1 cellular context compared by ENCODE assay signal in the genomic region with DNA sequence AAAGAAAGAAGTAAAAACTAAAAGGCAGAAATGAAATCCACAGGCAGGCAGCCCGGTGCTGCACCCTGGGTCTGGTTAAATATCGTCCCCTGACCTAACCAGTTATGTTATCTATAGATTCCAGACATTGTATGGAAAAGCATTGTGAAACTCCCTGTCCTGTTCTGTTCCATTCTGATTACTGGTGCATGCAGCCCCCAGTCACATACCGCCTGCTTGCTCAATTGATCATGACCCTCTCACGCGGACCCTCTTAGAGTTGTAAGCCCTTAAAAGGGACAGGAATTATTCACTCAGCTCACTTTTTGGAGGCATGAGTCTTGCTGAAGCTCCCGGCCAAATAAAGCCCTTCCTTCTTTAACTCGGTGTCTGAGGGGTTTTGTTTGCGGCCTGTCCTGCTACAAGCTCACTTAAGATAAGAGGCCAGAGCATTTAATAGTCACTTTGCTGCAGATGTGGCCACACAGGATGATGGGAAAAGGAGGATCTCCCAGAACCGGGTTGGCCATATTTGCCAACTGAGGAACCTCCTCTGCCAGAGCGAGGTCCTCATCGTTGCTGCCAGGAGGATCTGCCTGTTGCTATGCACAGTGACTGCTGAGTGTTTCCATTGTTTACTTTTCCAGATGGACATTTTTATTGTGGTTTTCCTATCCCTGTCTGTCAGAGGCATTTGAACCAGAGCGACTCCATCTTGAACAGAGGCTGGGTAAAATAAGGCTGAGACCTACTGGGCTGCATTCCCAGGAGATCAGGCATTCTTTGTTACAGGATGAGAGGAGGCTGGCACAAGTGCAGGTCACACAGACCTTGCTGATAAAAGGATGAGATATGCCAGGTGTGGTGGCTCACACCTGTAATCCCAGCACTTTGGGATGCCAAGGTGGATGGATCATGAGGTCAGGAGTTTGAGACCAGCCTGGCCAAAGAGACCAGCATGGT.
TF ChIP-seq lines count a peak whose summit lies in the region.

No MANE protein-coding gene starts in this region.

TF ChIP-seq in K562, 482 proteins besides CTCF, POLR2A, EP300 and RAD21 (continued from another document and continues in another):
- TF ChIP-seq, protein P1, sequence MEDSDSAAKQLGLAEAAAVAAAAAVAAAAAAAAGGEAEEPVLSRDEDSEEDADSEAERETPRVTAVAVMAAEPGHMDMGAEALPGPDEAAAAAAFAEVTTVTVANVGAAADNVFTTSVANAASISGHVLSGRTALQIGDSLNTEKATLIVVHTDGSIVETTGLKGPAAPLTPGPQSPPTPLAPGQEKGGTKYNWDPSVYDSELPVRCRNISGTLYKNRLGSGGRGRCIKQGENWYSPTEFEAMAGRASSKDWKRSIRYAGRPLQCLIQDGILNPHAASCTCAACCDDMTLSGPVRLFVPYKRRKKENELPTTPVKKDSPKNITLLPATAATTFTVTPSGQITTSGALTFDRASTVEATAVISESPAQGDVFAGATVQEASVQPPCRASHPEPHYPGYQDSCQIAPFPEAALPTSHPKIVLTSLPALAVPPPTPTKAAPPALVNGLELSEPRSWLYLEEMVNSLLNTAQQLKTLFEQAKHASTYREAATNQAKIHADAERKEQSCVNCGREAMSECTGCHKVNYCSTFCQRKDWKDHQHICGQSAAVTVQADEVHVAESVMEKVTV (CRISPR knock-in tag; IDR thresholded peaks at IDR 0.05), result peak; percentile 71
- TF ChIP-seq RUNX1 (IDR thresholded peaks at IDR 0.05; ENCODE audit: low read depth) (no peak), KLF16 (IDR thresholded peaks at IDR 0.05) (peak; percentile 90), MTF1 (CRISPR knock-in tag; IDR thresholded peaks at IDR 0.05; ENCODE audit: borderline replicate concordance) (peak; percentile 98), SETDB1 (IDR thresholded peaks at IDR 0.05; ENCODE audit: low read length) (no peak), ETV1 (tag; conservative IDR thresholded peaks at IDR 0.05; ENCODE audit: low read depth) (peak; percentile 61), STAT5A (IDR thresholded peaks at IDR 0.05; ENCODE audit: borderline replicate concordance, low read length) (peak; percentile 75; the same call in 1 of the 2 replicates), IRF2 (CRISPR knock-in tag; IDR thresholded peaks at IDR 0.05) (no peak), HOXB6 (CRISPR knock-in tag; IDR thresholded peaks at IDR 0.05; ENCODE audit: borderline replicate concordance) (peak; percentile 84; the same call in 1 of the 2 replicates), HMG20A (CRISPR knock-in tag; conservative IDR thresholded peaks at IDR 0.05) (peak; percentile 84; the same call in 1 of the 2 replicates), TRIM28 (IDR thresholded peaks at IDR 0.05) (peak; percentile 92), GTF2E2 (tag; IDR thresholded peaks at IDR 0.05) (peak; percentile 50; the same call in 1 of the 2 replicates), SPI1 (IDR thresholded peaks at IDR 0.05; ENCODE audit: borderline replicate concordance, low read depth, low read length) (no peak), EZH2 (IDR thresholded peaks at IDR 0.05; ENCODE audit: borderline replicate concordance, low read depth, low read length) (no peak), BRD4 (IDR thresholded peaks at IDR 0.05) (no peak), U2AF1 (optimal IDR thresholded peaks at IDR 0.05; ENCODE audit: low read depth, low read length) (no peak), ZFPM2 (CRISPR knock-in tag; IDR thresholded peaks at IDR 0.05) (peak; percentile 89; the same call in 1 of the 2 replicates), SMAD2 (IDR thresholded peaks at IDR 0.05; ENCODE audit: low read depth, low read length) (no peak)
- TF ChIP-seq, protein P2, sequence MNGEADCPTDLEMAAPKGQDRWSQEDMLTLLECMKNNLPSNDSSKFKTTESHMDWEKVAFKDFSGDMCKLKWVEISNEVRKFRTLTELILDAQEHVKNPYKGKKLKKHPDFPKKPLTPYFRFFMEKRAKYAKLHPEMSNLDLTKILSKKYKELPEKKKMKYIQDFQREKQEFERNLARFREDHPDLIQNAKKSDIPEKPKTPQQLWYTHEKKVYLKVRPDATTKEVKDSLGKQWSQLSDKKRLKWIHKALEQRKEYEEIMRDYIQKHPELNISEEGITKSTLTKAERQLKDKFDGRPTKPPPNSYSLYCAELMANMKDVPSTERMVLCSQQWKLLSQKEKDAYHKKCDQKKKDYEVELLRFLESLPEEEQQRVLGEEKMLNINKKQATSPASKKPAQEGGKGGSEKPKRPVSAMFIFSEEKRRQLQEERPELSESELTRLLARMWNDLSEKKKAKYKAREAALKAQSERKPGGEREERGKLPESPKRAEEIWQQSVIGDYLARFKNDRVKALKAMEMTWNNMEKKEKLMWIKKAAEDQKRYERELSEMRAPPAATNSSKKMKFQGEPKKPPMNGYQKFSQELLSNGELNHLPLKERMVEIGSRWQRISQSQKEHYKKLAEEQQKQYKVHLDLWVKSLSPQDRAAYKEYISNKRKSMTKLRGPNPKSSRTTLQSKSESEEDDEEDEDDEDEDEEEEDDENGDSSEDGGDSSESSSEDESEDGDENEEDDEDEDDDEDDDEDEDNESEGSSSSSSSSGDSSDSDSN (IDR thresholded peaks at IDR 0.05; ENCODE audit: borderline replicate concordance in 1 of 2, low read depth in 2 of 2, low read length in 2 of 2), result no peak
- TF ChIP-seq, protein P3, sequence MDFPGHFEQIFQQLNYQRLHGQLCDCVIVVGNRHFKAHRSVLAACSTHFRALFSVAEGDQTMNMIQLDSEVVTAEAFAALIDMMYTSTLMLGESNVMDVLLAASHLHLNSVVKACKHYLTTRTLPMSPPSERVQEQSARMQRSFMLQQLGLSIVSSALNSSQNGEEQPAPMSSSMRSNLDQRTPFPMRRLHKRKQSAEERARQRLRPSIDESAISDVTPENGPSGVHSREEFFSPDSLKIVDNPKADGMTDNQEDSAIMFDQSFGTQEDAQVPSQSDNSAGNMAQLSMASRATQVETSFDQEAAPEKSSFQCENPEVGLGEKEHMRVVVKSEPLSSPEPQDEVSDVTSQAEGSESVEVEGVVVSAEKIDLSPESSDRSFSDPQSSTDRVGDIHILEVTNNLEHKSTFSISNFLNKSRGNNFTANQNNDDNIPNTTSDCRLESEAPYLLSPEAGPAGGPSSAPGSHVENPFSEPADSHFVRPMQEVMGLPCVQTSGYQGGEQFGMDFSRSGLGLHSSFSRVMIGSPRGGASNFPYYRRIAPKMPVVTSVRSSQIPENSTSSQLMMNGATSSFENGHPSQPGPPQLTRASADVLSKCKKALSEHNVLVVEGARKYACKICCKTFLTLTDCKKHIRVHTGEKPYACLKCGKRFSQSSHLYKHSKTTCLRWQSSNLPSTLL (IDR thresholded peaks at IDR 0.05), result no peak
- TF ChIP-seq, protein P4, sequence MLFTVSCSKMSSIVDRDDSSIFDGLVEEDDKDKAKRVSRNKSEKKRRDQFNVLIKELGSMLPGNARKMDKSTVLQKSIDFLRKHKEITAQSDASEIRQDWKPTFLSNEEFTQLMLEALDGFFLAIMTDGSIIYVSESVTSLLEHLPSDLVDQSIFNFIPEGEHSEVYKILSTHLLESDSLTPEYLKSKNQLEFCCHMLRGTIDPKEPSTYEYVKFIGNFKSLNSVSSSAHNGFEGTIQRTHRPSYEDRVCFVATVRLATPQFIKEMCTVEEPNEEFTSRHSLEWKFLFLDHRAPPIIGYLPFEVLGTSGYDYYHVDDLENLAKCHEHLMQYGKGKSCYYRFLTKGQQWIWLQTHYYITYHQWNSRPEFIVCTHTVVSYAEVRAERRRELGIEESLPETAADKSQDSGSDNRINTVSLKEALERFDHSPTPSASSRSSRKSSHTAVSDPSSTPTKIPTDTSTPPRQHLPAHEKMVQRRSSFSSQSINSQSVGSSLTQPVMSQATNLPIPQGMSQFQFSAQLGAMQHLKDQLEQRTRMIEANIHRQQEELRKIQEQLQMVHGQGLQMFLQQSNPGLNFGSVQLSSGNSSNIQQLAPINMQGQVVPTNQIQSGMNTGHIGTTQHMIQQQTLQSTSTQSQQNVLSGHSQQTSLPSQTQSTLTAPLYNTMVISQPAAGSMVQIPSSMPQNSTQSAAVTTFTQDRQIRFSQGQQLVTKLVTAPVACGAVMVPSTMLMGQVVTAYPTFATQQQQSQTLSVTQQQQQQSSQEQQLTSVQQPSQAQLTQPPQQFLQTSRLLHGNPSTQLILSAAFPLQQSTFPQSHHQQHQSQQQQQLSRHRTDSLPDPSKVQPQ (CRISPR knock-in tag; IDR thresholded peaks at IDR 0.05; ENCODE audit: borderline replicate concordance), result peak; percentile 86
- TF ChIP-seq, protein P5, sequence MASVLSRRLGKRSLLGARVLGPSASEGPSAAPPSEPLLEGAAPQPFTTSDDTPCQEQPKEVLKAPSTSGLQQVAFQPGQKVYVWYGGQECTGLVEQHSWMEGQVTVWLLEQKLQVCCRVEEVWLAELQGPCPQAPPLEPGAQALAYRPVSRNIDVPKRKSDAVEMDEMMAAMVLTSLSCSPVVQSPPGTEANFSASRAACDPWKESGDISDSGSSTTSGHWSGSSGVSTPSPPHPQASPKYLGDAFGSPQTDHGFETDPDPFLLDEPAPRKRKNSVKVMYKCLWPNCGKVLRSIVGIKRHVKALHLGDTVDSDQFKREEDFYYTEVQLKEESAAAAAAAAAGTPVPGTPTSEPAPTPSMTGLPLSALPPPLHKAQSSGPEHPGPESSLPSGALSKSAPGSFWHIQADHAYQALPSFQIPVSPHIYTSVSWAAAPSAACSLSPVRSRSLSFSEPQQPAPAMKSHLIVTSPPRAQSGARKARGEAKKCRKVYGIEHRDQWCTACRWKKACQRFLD (CRISPR knock-in tag; IDR thresholded peaks at IDR 0.05), result peak; percentile 99
- TF ChIP-seq, protein P6, sequence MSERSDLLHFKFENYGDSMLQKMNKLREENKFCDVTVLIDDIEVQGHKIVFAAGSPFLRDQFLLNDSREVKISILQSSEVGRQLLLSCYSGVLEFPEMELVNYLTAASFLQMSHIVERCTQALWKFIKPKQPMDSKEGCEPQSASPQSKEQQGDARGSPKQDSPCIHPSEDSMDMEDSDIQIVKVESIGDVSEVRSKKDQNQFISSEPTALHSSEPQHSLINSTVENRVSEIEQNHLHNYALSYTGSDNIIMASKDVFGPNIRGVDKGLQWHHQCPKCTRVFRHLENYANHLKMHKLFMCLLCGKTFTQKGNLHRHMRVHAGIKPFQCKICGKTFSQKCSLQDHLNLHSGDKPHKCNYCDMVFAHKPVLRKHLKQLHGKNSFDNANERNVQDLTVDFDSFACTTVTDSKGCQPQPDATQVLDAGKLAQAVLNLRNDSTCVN (CRISPR knock-in tag; IDR thresholded peaks at IDR 0.05), result peak; percentile 90; the same call in 1 of the 2 replicates
- TF ChIP-seq, protein P7, sequence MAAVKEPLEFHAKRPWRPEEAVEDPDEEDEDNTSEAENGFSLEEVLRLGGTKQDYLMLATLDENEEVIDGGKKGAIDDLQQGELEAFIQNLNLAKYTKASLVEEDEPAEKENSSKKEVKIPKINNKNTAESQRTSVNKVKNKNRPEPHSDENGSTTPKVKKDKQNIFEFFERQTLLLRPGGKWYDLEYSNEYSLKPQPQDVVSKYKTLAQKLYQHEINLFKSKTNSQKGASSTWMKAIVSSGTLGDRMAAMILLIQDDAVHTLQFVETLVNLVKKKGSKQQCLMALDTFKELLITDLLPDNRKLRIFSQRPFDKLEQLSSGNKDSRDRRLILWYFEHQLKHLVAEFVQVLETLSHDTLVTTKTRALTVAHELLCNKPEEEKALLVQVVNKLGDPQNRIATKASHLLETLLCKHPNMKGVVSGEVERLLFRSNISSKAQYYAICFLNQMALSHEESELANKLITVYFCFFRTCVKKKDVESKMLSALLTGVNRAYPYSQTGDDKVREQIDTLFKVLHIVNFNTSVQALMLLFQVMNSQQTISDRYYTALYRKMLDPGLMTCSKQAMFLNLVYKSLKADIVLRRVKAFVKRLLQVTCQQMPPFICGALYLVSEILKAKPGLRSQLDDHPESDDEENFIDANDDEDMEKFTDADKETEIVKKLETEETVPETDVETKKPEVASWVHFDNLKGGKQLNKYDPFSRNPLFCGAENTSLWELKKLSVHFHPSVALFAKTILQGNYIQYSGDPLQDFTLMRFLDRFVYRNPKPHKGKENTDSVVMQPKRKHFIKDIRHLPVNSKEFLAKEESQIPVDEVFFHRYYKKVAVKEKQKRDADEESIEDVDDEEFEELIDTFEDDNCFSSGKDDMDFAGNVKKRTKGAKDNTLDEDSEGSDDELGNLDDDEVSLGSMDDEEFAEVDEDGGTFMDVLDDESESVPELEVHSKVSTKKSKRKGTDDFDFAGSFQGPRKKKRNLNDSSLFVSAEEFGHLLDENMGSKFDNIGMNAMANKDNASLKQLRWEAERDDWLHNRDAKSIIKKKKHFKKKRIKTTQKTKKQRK (IDR thresholded peaks at IDR 0.05; ENCODE audit: borderline replicate concordance, low read depth, low read length), result no peak
- TF ChIP-seq, protein P8, sequence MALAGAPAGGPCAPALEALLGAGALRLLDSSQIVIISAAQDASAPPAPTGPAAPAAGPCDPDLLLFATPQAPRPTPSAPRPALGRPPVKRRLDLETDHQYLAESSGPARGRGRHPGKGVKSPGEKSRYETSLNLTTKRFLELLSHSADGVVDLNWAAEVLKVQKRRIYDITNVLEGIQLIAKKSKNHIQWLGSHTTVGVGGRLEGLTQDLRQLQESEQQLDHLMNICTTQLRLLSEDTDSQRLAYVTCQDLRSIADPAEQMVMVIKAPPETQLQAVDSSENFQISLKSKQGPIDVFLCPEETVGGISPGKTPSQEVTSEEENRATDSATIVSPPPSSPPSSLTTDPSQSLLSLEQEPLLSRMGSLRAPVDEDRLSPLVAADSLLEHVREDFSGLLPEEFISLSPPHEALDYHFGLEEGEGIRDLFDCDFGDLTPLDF (CRISPR knock-in tag; IDR thresholded peaks at IDR 0.05), result no peak
- TF ChIP-seq, protein P9, sequence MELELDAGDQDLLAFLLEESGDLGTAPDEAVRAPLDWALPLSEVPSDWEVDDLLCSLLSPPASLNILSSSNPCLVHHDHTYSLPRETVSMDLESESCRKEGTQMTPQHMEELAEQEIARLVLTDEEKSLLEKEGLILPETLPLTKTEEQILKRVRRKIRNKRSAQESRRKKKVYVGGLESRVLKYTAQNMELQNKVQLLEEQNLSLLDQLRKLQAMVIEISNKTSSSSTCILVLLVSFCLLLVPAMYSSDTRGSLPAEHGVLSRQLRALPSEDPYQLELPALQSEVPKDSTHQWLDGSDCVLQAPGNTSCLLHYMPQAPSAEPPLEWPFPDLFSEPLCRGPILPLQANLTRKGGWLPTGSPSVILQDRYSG (tag; conservative IDR thresholded peaks at IDR 0.05; ENCODE audit: low read depth), result peak; percentile 99
- TF ChIP-seq, protein P10, sequence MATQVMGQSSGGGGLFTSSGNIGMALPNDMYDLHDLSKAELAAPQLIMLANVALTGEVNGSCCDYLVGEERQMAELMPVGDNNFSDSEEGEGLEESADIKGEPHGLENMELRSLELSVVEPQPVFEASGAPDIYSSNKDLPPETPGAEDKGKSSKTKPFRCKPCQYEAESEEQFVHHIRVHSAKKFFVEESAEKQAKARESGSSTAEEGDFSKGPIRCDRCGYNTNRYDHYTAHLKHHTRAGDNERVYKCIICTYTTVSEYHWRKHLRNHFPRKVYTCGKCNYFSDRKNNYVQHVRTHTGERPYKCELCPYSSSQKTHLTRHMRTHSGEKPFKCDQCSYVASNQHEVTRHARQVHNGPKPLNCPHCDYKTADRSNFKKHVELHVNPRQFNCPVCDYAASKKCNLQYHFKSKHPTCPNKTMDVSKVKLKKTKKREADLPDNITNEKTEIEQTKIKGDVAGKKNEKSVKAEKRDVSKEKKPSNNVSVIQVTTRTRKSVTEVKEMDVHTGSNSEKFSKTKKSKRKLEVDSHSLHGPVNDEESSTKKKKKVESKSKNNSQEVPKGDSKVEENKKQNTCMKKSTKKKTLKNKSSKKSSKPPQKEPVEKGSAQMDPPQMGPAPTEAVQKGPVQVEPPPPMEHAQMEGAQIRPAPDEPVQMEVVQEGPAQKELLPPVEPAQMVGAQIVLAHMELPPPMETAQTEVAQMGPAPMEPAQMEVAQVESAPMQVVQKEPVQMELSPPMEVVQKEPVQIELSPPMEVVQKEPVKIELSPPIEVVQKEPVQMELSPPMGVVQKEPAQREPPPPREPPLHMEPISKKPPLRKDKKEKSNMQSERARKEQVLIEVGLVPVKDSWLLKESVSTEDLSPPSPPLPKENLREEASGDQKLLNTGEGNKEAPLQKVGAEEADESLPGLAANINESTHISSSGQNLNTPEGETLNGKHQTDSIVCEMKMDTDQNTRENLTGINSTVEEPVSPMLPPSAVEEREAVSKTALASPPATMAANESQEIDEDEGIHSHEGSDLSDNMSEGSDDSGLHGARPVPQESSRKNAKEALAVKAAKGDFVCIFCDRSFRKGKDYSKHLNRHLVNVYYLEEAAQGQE (CRISPR knock-in tag; IDR thresholded peaks at IDR 0.05; ENCODE audit: low read depth), result peak; percentile 82; the same call in 1 of the 2 replicates
